Comparison of ENCODE assay signal across 19 cellular contexts in genomic region chr10:44829426-44829825, GRCh38.
"Had no signal": no experiment of that assay in that cellular context is flagged by ENCODE, and none has a peak within 500 bp of the region (broad histone marks: within the 10 kb centered on the region; RNA-seq: fewer than 3 reads in every experiment).

No MANE protein-coding gene starts in this region.

- H3K4me1 ChIP-seq: adrenal gland, breast epithelium had no signal

- H3K27me3 ChIP-seq: adrenal gland, breast epithelium had no signal

- H3K36me3 ChIP-seq: adrenal gland, breast epithelium had no signal

- DNase-seq: activated CD4-positive, alpha-beta T cell treated with anti-CD3 and anti-CD28 coated beads for 4 hours; activated CD8-positive, alpha-beta memory T cell treated with anti-CD3 and anti-CD28 coated beads, Interleukin-2, amount 50 U/mL, for 48 hours; activated CD8-positive, alpha-beta T cell treated with anti-CD3 and anti-CD28 coated beads, Interleukin-2, amount 10 ng/mL, durations not matched to agents 7 days and 5 days; activated naive CD4-positive, alpha-beta T cell treated with anti-CD3 and anti-CD28 coated beads, Interleukin-2, amount 50 U/mL, for 16 hours; activated naive CD8-positive, alpha-beta T cell treated with anti-CD3 and anti-CD28 coated beads, Interleukin-2, amount 10 ng/mL, durations not matched to agents 7 days and 5 days; activated T-cell treated with anti-CD3 and anti-CD28 coated beads, Interleukin-2, amount 50 U/mL, for 1 hour; adrenal gland; anterior cingulate cortex; caudate nucleus; Karpas-422; MM.1S; NCI-H1105 treated with DMSO at 0.1 percent for 48 hours; NCI-H1436 treated with DMSO at 0.1 percent for 48 hours; NCI-H187; NCI-H2081 treated with DMSO at 0.1 percent for 48 hours; NCI-H446; NCI-H524 had no signal

- H3K4me3 ChIP-seq: adrenal gland, breast epithelium had no signal

- H3K9me3 ChIP-seq: adrenal gland, breast epithelium had no signal

- H3K27ac ChIP-seq: adrenal gland, breast epithelium had no signal

- ATAC-seq: activated CD4-positive, CD25-positive, alpha-beta regulatory T cell treated with anti-CD3 and anti-CD28 coated beads, Interleukin-2, amount 50 U/mL, for 24 hours; activated CD8-positive, alpha-beta T cell treated with anti-CD3 and anti-CD28 coated beads, Interleukin-2, amount 10 ng/mL, durations not matched to agents 7 days and 5 days had no signal
